ENCODE assay signal across 9 cellular contexts in genomic region chr12:11553871-11554533, GRCh38.
DNase-seq lines count a peak whose midpoint lies in the region; ATAC-seq and TF ChIP-seq lines count a peak whose summit lies in the region.
"Had no signal": no experiment of that assay in that cellular context is flagged by ENCODE, and none has a peak within 500 bp of the region (broad histone marks: within the 10 kb centered on the region; RNA-seq: fewer than 3 reads in every experiment).

No MANE protein-coding gene starts in this region.

- peaks cover 0 to 1% (median 0%) of the 10 kb centered on the region in 5 donors for H3K9me3 Mint-ChIP-seq in CD8-positive, alpha-beta memory T cell
- H3K9me3 Mint-ChIP-seq in activated CD8-positive, alpha-beta T cell treated with anti-CD3 and anti-CD28 coated beads for 36 hours, result no peaks in the 10 kb centered on the region
- H3K9me3 Mint-ChIP-seq: T-helper 1 cell treated with Interleukin-12 subunit alpha and Interleukin-12 subunit beta and Interleukin-4 antibody, amounts not matched to agents 30 μg/mL and 1 μg/mL, for 36 hours had no signal

- no peaks in the 10 kb centered on the region for H3K36me3 ChIP-seq in CD8-positive, alpha-beta memory T cell (ENCODE audit: insufficient read depth, low read length)

- no peak overlapping the region for H3K27ac Mint-ChIP-seq in CD8-positive, alpha-beta memory T cell
- no peak overlapping the region for H3K27ac Mint-ChIP-seq in activated CD8-positive, alpha-beta T cell treated with anti-CD3 and anti-CD28 coated beads for 36 hours
- H3K27ac Mint-ChIP-seq: T-helper 1 cell treated with Interleukin-12 subunit alpha and Interleukin-12 subunit beta and Interleukin-4 antibody, amounts not matched to agents 30 μg/mL and 1 μg/mL, for 36 hours had no signal

- ATAC-seq in GM18907 (IDR thresholded peaks at IDR 0.05; ENCODE audit: unreplicated experiment) (peak; percentile 69), HG03565 (IDR thresholded peaks at IDR 0.05; ENCODE audit: unreplicated experiment) (peak; percentile 57), omental fat pad (ENCODE audit: low FRiP score) (peak; percentile 58)
- peak; percentile 87 for ATAC-seq in activated CD8-positive, alpha-beta T cell treated with anti-CD3 and anti-CD28 coated beads for 36 hours

- H3K27ac ChIP-seq in CD8-positive, alpha-beta memory T cell (ENCODE audit: low read depth, low read length), result no peak overlapping the region

- POLR2A ChIA-PET in CD8-positive, alpha-beta memory T cell (lab: Charles Lee), result no interaction called here
- POLR2A ChIA-PET in activated CD8-positive, alpha-beta T cell treated with anti-CD3 and anti-CD28 coated beads for 36 hours (lab: Charles Lee), result no interaction called here

- no peaks in the 10 kb centered on the region for H3K36me3 Mint-ChIP-seq in CD8-positive, alpha-beta memory T cell
- H3K36me3 Mint-ChIP-seq in activated CD8-positive, alpha-beta T cell treated with anti-CD3 and anti-CD28 coated beads for 36 hours (ENCODE audit: low read depth), result no peaks in the 10 kb centered on the region

- H3K4me3 Mint-ChIP-seq in CD8-positive, alpha-beta memory T cell, result no peak overlapping the region
- H3K4me3 Mint-ChIP-seq in activated CD8-positive, alpha-beta T cell treated with anti-CD3 and anti-CD28 coated beads for 36 hours, result no peak overlapping the region
- H3K4me3 Mint-ChIP-seq: T-helper 1 cell treated with Interleukin-12 subunit alpha and Interleukin-12 subunit beta and Interleukin-4 antibody, amounts not matched to agents 30 μg/mL and 1 μg/mL, for 36 hours had no signal

- peaks cover 8 to 20% (median 16%) of the 10 kb centered on the region in 3 donors for H3K4me1 Mint-ChIP-seq in CD8-positive, alpha-beta memory T cell
- H3K4me1 Mint-ChIP-seq in activated CD8-positive, alpha-beta T cell treated with anti-CD3 and anti-CD28 coated beads for 36 hours (ENCODE audit: low read depth), result peaks cover 22% of the 10 kb centered on the region

- H3K27me3 Mint-ChIP-seq in CD8-positive, alpha-beta memory T cell, result peaks cover 3 to 5% of the 10 kb centered on the region in 2 donors
- peaks cover 4% of the 10 kb centered on the region for H3K27me3 Mint-ChIP-seq in activated CD8-positive, alpha-beta T cell treated with anti-CD3 and anti-CD28 coated beads for 36 hours

- DNase-seq in CD8-positive, alpha-beta memory T cell, result peak in 3 of 5 donors; percentile 16 to 48 (median 32)
- peak; percentile 41 for DNase-seq in NCI-H774 (lab: John Stamatoyannopoulos, UW)
- peak; percentile 75 for DNase-seq in activated CD8-positive, alpha-beta T cell treated with anti-CD3 and anti-CD28 coated beads for 36 hours
- DNase-seq in fibroblast of mammary gland (ENCODE audit: low read depth), result peak; percentile 59
- no peak for DNase-seq in omental fat pad (ENCODE audit: low spot score)
- DNase-seq in activated effector memory CD4-positive, alpha-beta T cell treated with Interleukin-2 at 50 U/mL for 16 hours, result no peak

- no peaks in the 10 kb centered on the region for H3K9me3 ChIP-seq in CD8-positive, alpha-beta memory T cell (ENCODE audit: low read length)

- H3K27me3 ChIP-seq in CD8-positive, alpha-beta memory T cell (ENCODE audit: insufficient read depth, low read length, poor library complexity, severe bottlenecking), result no peaks in the 10 kb centered on the region

- H3K4me3 ChIP-seq in CD8-positive, alpha-beta memory T cell (ENCODE audit: low read length), result no peak overlapping the region
- H3K4me3 ChIP-seq in fibroblast of mammary gland (ENCODE audit: control insufficient read depth, low read depth, low read length), result no peak overlapping the region

- peaks cover 23% of the 10 kb centered on the region for H3K4me1 ChIP-seq in CD8-positive, alpha-beta memory T cell (ENCODE audit: insufficient read depth, low read length)

- peak; percentile 52 for TF ChIP-seq CTCF in activated CD8-positive, alpha-beta T cell treated with anti-CD3 and anti-CD28 coated beads for 36 hours (IDR thresholded peaks at IDR 0.05)
- TF ChIP-seq CTCF in fibroblast of mammary gland (conservative IDR thresholded peaks at IDR 0.05; ENCODE audit: control insufficient read depth, insufficient read depth, low read depth, low read length) (peak; percentile 69), omental fat pad (IDR thresholded peaks at IDR 0.05) (no peak)

- intact Hi-C loops in activated CD8-positive, alpha-beta T cell treated with anti-CD3 and anti-CD28 coated beads for 36 hours (cut with micrococcal nuclease), result no loop called here

- CTCF ChIA-PET in CD8-positive, alpha-beta memory T cell (lab: Charles Lee), result interaction anchor here (1.0 to 3.0 kb wide), 3 partner anchors 8 to 479 kb away, joined by 3 to 15 read pairs (median 9); no protein-coding TSS in a partner anchor
- CTCF ChIA-PET in activated CD8-positive, alpha-beta T cell treated with anti-CD3 and anti-CD28 coated beads for 36 hours (lab: Charles Lee), result interaction anchor here (1.0 to 4.3 kb wide), 6 partner anchors 8 to 517 kb away, joined by 3 to 23 read pairs (median 8); partner anchors contain the start of gene BCL2L14

Comparison
In these comparisons a context has a peak if more than half of its experiments do, and no peak if none do; other contexts are left out.
1. DNase-seq: peak in CD8-positive, alpha-beta memory T cell (3 of 5), NCI-H774 (single experiment), activated CD8-positive, alpha-beta T cell treated with anti-CD3 and anti-CD28 coated beads for 36 hours (single experiment) and fibroblast of mammary gland (single experiment); none in omental fat pad (single experiment) and activated effector memory CD4-positive, alpha-beta T cell treated with Interleukin-2 at 50 U/mL for 16 hours (single experiment).
2. CTCF ChIP-seq: peak in activated CD8-positive, alpha-beta T cell treated with anti-CD3 and anti-CD28 coated beads for 36 hours (single experiment) and fibroblast of mammary gland (single experiment); none in omental fat pad (0 of 3).
3. Peak in every context shown above with its lines, with median percentiles within 50 percentile points of each other: ATAC-seq.